In genomic region chr11:100003985-100004384, GRCh38 we compare ENCODE assay signal across 26 cellular contexts.
"Had no signal": no experiment of that assay in that cellular context is flagged by ENCODE, and none has a peak within 500 bp of the region (broad histone marks: within the 10 kb centered on the region; RNA-seq: fewer than 3 reads in every experiment).

No MANE protein-coding gene starts in this region.

- DNase-seq: activated B cell treated with CpG ODN at 0.5 μM for 24 hours; activated CD4-positive, alpha-beta T cell treated with anti-CD3 and anti-CD28 coated beads, Interleukin-2, amount 50 U/mL, for 1 hour; activated CD8-positive, alpha-beta T cell treated with anti-CD3 and anti-CD28 coated beads for 36 hours; activated gamma-delta T cell treated with Interleukin-2 at 50 U/mL for 16 hours; activated T-cell treated with anti-CD3 and anti-CD28 coated beads, Interleukin-2, amount 50 U/mL, for 4 hours; adrenal gland; central memory CD4-positive, alpha-beta T cell; dermis blood vessel endothelial cell; effector CD8-positive, alpha-beta T cell; esophagus squamous epithelium; gastrocnemius medialis; glutamatergic neuron; kidney; left colon; mammary epithelial cell; midbrain; naive thymus-derived CD8-positive, alpha-beta T cell; nucleus accumbens; psoas muscle; stimulated activated CD4-positive, alpha-beta T cell treated with anti-CD3 and anti-CD28 coated beads, Interleukin-2, amount 100 ng/mL, for 48 hours; stimulated activated naive CD4-positive, alpha-beta T cell treated with Interleukin-2 at 50 U/mL for 16 hours; T-helper 1 cell; testis; transverse colon had no signal

- H3K9me3 ChIP-seq: adrenal gland, esophagus squamous epithelium, gastrocnemius medialis, psoas muscle, testis had no signal

- H3K4me3 ChIP-seq: adrenal gland, esophagus squamous epithelium, gastrocnemius medialis, psoas muscle, testis, transverse colon had no signal

- H3K36me3 ChIP-seq: adrenal gland, esophagus squamous epithelium, gastrocnemius medialis, transverse colon had no signal

- H3K27ac ChIP-seq: adrenal gland, epithelial cell of prostate, esophagus squamous epithelium, gastrocnemius medialis, parathyroid adenoma, psoas muscle, testis, transverse colon had no signal

- H3K9ac ChIP-seq: parathyroid adenoma had no signal

- H3K27me3 ChIP-seq: adrenal gland, esophagus squamous epithelium, gastrocnemius medialis, testis, transverse colon had no signal

- H3K79me2 ChIP-seq: parathyroid adenoma had no signal

- H2AFZ ChIP-seq: parathyroid adenoma had no signal

- H3K4me1 ChIP-seq: adrenal gland, esophagus squamous epithelium, gastrocnemius medialis, parathyroid adenoma, psoas muscle, testis, transverse colon had no signal
